25 cellular contexts compared by ENCODE assay signal in genomic region chr15:44443515-44443914, GRCh38.
"Had no signal": no experiment of that assay in that cellular context is flagged by ENCODE, and none has a peak within 500 bp of the region (broad histone marks: within the 10 kb centered on the region; RNA-seq: fewer than 3 reads in every experiment).

No MANE protein-coding gene starts in this region.

- H3K4me2 ChIP-seq: hepatocyte had no signal

- H3K27me3 ChIP-seq: colonic mucosa, dorsolateral prefrontal cortex, esophagus muscularis mucosa, esophagus squamous epithelium, foreskin keratinocyte, gastrocnemius medialis, gastroesophageal sphincter, heart left ventricle, heart right ventricle, hepatocyte had no signal

- H3K27ac ChIP-seq: colonic mucosa, coronary artery, dorsolateral prefrontal cortex, epithelial cell of prostate, esophagus muscularis mucosa, esophagus squamous epithelium, foreskin keratinocyte, gastrocnemius medialis, gastroesophageal sphincter, heart left ventricle, heart right ventricle, hepatocyte had no signal

- H3K9me3 Mint-ChIP-seq: dendritic cell treated with granulocyte-macrophage colony-stimulating factor and Interleukin-4, amounts not matched to agents 40 ng/mL and 50 ng/mL, for 4 days; effector memory CD8-positive, alpha-beta T cell had no signal

- H3K27ac Mint-ChIP-seq: dendritic cell treated with granulocyte-macrophage colony-stimulating factor and Interleukin-4, amounts not matched to agents 40 ng/mL and 50 ng/mL, for 4 days; effector memory CD8-positive, alpha-beta T cell had no signal

- H3K4me1 ChIP-seq: foreskin keratinocyte had no signal

- H3K4me3 ChIP-seq: colonic mucosa, coronary artery, dorsolateral prefrontal cortex, esophagus muscularis mucosa, esophagus squamous epithelium, gastrocnemius medialis, gastroesophageal sphincter, heart left ventricle, heart right ventricle, hepatocyte had no signal

- H3K36me3 ChIP-seq: colonic mucosa, gastrocnemius medialis, heart left ventricle had no signal

- ATAC-seq: effector memory CD8-positive, alpha-beta T cell; esophagus mucosa; foreskin keratinocyte; gastrocnemius medialis; gastroesophageal sphincter; heart left ventricle; heart right ventricle had no signal

- DNase-seq: colonic mucosa; cortex of kidney; dermis blood vessel endothelial cell; dorsolateral prefrontal cortex; effector CD4-positive, alpha-beta T cell; effector CD8-positive, alpha-beta T cell; effector memory CD4-positive, alpha-beta T cell; effector memory CD8-positive, alpha-beta T cell; erythroblast; esophagus squamous epithelium; foreskin fibroblast; foreskin keratinocyte; foreskin melanocyte; gastrocnemius medialis; glutamatergic neuron; head of caudate nucleus; heart left ventricle; heart right ventricle had no signal

- H2AFZ ChIP-seq: hepatocyte had no signal

- H3K4me3 Mint-ChIP-seq: dendritic cell treated with granulocyte-macrophage colony-stimulating factor and Interleukin-4, amounts not matched to agents 40 ng/mL and 50 ng/mL, for 4 days; effector memory CD8-positive, alpha-beta T cell had no signal

- H3K9me3 ChIP-seq: colonic mucosa, esophagus muscularis mucosa, esophagus squamous epithelium, gastrocnemius medialis had no signal

- H3K27me3 Mint-ChIP-seq: dendritic cell treated with granulocyte-macrophage colony-stimulating factor and Interleukin-4, amounts not matched to agents 40 ng/mL and 50 ng/mL, for 4 days; effector memory CD8-positive, alpha-beta T cell had no signal
